Comparison of ENCODE assay signal across 16 cellular contexts in the genomic region with DNA sequence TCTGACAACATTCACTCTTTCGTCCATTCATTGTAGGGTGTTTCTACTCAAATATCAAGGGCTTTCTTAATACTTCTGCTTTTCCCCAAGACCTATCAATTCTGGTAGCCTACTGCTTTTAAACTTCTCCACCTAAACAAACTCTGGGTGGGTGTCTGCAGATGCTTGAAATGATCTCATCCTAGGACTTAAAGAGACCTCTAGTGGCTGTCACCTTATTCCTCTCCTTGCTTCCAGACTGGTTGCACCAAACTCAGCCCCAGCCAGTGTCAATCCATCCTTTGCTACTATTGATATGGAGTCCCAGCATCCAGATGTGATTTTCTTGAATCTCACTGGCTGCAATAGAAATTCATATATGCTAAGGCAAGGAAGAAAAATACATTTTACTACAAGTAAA.
DNase-seq lines count a peak whose midpoint lies in the region; ATAC-seq and TF ChIP-seq lines count a peak whose summit lies in the region.
"Had no signal": no experiment of that assay in that cellular context is flagged by ENCODE, and none has a peak within 500 bp of the region (broad histone marks: within the 10 kb centered on the region; RNA-seq: fewer than 3 reads in every experiment).

No MANE protein-coding gene starts in this region.

- ATAC-seq in HCT116 (no peak), HG03196 (IDR thresholded peaks at IDR 0.05; ENCODE audit: unreplicated experiment) (no peak), HG03565 (IDR thresholded peaks at IDR 0.05; ENCODE audit: unreplicated experiment) (no peak)
- ATAC-seq: activated naive CD8-positive, alpha-beta T cell treated with anti-CD3 and anti-CD28 coated beads, Interleukin-2, amount 50 U/mL, for 24 hours had no signal

- 0 out of 2 replicates have a peak, but pooled peaks have one; percentile 5 for TF ChIP-seq RAD21 in HCT116 (IDR thresholded peaks at IDR 0.05; ENCODE audit: low read depth)

- no peak overlapping the region for H3K9ac ChIP-seq in HCT116 (ENCODE audit: low read length)

- DNase-seq in DMS53 (lab: John Stamatoyannopoulos, UW), result peak; percentile 61
- DNase-seq in HCT116 (ENCODE audit: low read depth, low spot score), result no peak
- DNase-seq in NCI-H82 treated with DMSO at 0.1 percent for 48 hours (lab: John Stamatoyannopoulos, UW; ENCODE audit: unreplicated experiment), result peak; percentile 48
- DNase-seq in iPS-NIHi11 (ENCODE audit: low spot score), result peak; percentile 38
- DNase-seq in activated CD8-positive, alpha-beta memory T cell treated with anti-CD3 and anti-CD28 coated beads, Interleukin-2, amount 50 U/mL, for 48 hours, result no peak
- DNase-seq: activated CD4-positive, alpha-beta T cell treated with anti-CD3 and anti-CD28 coated beads for 1 hour; activated naive CD8-positive, alpha-beta T cell treated with anti-CD3 and anti-CD28 coated beads, Interleukin-2, amount 50 U/mL, for 24 hours; activated T-cell treated with anti-CD3 and anti-CD28 coated beads, Interleukin-2, amount 50 U/mL, for 24 hours; CD4-positive, alpha-beta T cell; erythroblast; NCI-H1048; substantia nigra had no signal

- no peaks in the 10 kb centered on the region for H3K36me3 ChIP-seq in HCT116 (ENCODE audit: control insufficient read depth in 1 of 2, insufficient read depth in 2 of 2, low read length in 2 of 2)
- H3K36me3 ChIP-seq: neutrophil had no signal

- TF ChIP-seq POLR2A in HCT116 (IDR thresholded peaks at IDR 0.05; ENCODE audit: borderline replicate concordance, extremely low read depth, insufficient read depth, insufficient read length), result no peak

- H3K9me2 ChIP-seq in HCT116 (ENCODE audit: insufficient read depth), result no peaks in the 10 kb centered on the region

- H3K27ac ChIP-seq in HCT116 (ENCODE audit: low read depth, low read length), result no peak overlapping the region
- H3K27ac ChIP-seq: neutrophil, skin epidermis had no signal

- RAD21 ChIA-PET in HCT116 (lab: Charles Lee; ENCODE audit: low non-redundant PET in 1 of 2, low total read pairs in 2 of 2, uncharacterized antibody in 2 of 2, unreplicated experiment in 2 of 2), result no interaction called here

- CTCF ChIA-PET in HCT116 (lab: Charles Lee), result no interaction called here

- BruUV-seq in HCT116 (replicated peaks; lab: Mats Ljungman, UMichigan), result no TSS peak

- H3K4me1 ChIP-seq in HCT116 (ENCODE audit: control insufficient read depth in 1 of 2, insufficient read depth in 2 of 2, low read length in 2 of 2), result no peaks in the 10 kb centered on the region

- no peaks in the 10 kb centered on the region for H3K79me2 ChIP-seq in HCT116 (ENCODE audit: insufficient read depth, low read length)

- H3K27me3 ChIP-seq in HCT116 (ENCODE audit: insufficient read depth, low read length), result no peaks in the 10 kb centered on the region
- H3K27me3 ChIP-seq: neutrophil had no signal

- peaks cover 0 to 5% of the 10 kb centered on the region in 2 experiments; a peak in 2 of 4 replicates for H3K9me3 ChIP-seq in HCT116 (ENCODE audit: control insufficient read depth in 1 of 2, insufficient read depth in 1 of 2, low read depth in 1 of 2, low read length in 2 of 2)
- H3K9me3 ChIP-seq: neutrophil had no signal

- H3K4me2 ChIP-seq in HCT116 (ENCODE audit: low read length), result no peak overlapping the region

- no peak overlapping the region for H2AFZ ChIP-seq in HCT116 (ENCODE audit: low read depth, low read length, poor library complexity, severe bottlenecking)

- H4K20me1 ChIP-seq in HCT116 (ENCODE audit: insufficient read depth), result no peaks in the 10 kb centered on the region

- intact Hi-C loops in HCT116 (cut with micrococcal nuclease), result no loop called here

- POLR2A ChIA-PET in HCT116 (lab: Charles Lee), result no interaction called here

- H3K4me3 ChIP-seq in HCT116 (replicated peaks in 1 of 2; ENCODE audit: low read depth in 1 of 2, low read length in 2 of 2), result no peak overlapping the region
- H3K4me3 ChIP-seq: skin epidermis had no signal

- TF ChIP-seq CTCF in HCT116 (IDR thresholded peaks at IDR 0.05 in 2 of 3, conservative IDR thresholded peaks at IDR 0.05 in 1 of 3; ENCODE audit: borderline replicate concordance in 1 of 3, insufficient read depth in 1 of 3, low read depth in 2 of 3, low read length in 2 of 3), result no peak

TF ChIP-seq in HCT116, 20 proteins besides CTCF, POLR2A, EP300 and RAD21:
- TF ChIP-seq EGR1 (IDR thresholded peaks at IDR 0.05; ENCODE audit: low read depth) (no peak), SRF (IDR thresholded peaks at IDR 0.05; ENCODE audit: low read depth) (no peak), YY1 (IDR thresholded peaks at IDR 0.05; ENCODE audit: extremely low read depth, insufficient replicate concordance, low read depth, low read length) (no peak), ZFX (IDR thresholded peaks at IDR 0.05) (no peak), SIN3A (IDR thresholded peaks at IDR 0.05; ENCODE audit: low read depth) (no peak), ZNF274 (IDR thresholded peaks at IDR 0.05; ENCODE audit: low read depth, low read length) (no peak), SP1 (IDR thresholded peaks at IDR 0.05; ENCODE audit: low read depth) (no peak), CEBPB (IDR thresholded peaks at IDR 0.05; ENCODE audit: low read depth) (no peak), TCF7L2 (IDR thresholded peaks at IDR 0.05; ENCODE audit: borderline replicate concordance, extremely low read depth, insufficient read depth, insufficient read length) (no peak), EZH2phosphoT487 (IDR thresholded peaks at IDR 0.05; ENCODE audit: borderline replicate concordance) (no peak), FOSL1 (IDR thresholded peaks at IDR 0.05; ENCODE audit: low read depth) (no peak), EZH2 (IDR thresholded peaks at IDR 0.05) (no peak), JUND (IDR thresholded peaks at IDR 0.05) (no peak), POLR2AphosphoS5 (IDR thresholded peaks at IDR 0.05; ENCODE audit: low read depth, low read length) (no peak), ELF1 (IDR thresholded peaks at IDR 0.05; ENCODE audit: borderline replicate concordance, low read depth) (no peak), CBX3 (IDR thresholded peaks at IDR 0.05; ENCODE audit: low read depth) (no peak)
- TF ChIP-seq, protein P1, sequence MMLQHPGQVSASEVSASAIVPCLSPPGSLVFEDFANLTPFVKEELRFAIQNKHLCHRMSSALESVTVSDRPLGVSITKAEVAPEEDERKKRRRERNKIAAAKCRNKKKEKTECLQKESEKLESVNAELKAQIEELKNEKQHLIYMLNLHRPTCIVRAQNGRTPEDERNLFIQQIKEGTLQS (IDR thresholded peaks at IDR 0.05), result no peak
- TF ChIP-seq, protein P2, sequence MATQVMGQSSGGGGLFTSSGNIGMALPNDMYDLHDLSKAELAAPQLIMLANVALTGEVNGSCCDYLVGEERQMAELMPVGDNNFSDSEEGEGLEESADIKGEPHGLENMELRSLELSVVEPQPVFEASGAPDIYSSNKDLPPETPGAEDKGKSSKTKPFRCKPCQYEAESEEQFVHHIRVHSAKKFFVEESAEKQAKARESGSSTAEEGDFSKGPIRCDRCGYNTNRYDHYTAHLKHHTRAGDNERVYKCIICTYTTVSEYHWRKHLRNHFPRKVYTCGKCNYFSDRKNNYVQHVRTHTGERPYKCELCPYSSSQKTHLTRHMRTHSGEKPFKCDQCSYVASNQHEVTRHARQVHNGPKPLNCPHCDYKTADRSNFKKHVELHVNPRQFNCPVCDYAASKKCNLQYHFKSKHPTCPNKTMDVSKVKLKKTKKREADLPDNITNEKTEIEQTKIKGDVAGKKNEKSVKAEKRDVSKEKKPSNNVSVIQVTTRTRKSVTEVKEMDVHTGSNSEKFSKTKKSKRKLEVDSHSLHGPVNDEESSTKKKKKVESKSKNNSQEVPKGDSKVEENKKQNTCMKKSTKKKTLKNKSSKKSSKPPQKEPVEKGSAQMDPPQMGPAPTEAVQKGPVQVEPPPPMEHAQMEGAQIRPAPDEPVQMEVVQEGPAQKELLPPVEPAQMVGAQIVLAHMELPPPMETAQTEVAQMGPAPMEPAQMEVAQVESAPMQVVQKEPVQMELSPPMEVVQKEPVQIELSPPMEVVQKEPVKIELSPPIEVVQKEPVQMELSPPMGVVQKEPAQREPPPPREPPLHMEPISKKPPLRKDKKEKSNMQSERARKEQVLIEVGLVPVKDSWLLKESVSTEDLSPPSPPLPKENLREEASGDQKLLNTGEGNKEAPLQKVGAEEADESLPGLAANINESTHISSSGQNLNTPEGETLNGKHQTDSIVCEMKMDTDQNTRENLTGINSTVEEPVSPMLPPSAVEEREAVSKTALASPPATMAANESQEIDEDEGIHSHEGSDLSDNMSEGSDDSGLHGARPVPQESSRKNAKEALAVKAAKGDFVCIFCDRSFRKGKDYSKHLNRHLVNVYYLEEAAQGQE (IDR thresholded peaks at IDR 0.05; ENCODE audit: low read depth), result no peak
- TF ChIP-seq, protein P3, sequence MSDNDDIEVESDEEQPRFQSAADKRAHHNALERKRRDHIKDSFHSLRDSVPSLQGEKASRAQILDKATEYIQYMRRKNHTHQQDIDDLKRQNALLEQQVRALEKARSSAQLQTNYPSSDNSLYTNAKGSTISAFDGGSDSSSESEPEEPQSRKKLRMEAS (IDR thresholded peaks at IDR 0.05), result no peak
- TF ChIP-seq, protein P4, sequence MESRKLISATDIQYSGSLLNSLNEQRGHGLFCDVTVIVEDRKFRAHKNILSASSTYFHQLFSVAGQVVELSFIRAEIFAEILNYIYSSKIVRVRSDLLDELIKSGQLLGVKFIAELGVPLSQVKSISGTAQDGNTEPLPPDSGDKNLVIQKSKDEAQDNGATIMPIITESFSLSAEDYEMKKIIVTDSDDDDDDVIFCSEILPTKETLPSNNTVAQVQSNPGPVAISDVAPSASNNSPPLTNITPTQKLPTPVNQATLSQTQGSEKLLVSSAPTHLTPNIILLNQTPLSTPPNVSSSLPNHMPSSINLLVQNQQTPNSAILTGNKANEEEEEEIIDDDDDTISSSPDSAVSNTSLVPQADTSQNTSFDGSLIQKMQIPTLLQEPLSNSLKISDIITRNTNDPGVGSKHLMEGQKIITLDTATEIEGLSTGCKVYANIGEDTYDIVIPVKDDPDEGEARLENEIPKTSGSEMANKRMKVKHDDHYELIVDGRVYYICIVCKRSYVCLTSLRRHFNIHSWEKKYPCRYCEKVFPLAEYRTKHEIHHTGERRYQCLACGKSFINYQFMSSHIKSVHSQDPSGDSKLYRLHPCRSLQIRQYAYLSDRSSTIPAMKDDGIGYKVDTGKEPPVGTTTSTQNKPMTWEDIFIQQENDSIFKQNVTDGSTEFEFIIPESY (IDR thresholded peaks at IDR 0.05; ENCODE audit: extremely low read depth, insufficient replicate concordance, low read length), result no peak

Comparison
In these comparisons a context has a peak if more than half of its experiments do, and no peak if none do; other contexts are left out.
1. DNase-seq: peak in DMS53 (single experiment), NCI-H82 treated with DMSO at 0.1 percent for 48 hours (single experiment) and iPS-NIHi11 (single experiment); none in HCT116 (single experiment) and activated CD8-positive, alpha-beta memory T cell treated with anti-CD3 and anti-CD28 coated beads, Interleukin-2, amount 50 U/mL, for 48 hours (single experiment).